Comparison of ENCODE assay signal across 20 cellular contexts in genomic region chr13:36519432-36519831, GRCh38.
"Had no signal": no experiment of that assay in that cellular context is flagged by ENCODE, and none has a peak within 500 bp of the region (broad histone marks: within the 10 kb centered on the region; RNA-seq: fewer than 3 reads in every experiment).

No MANE protein-coding gene starts in this region.

- H3K27me3 ChIP-seq: hepatocyte, pancreas had no signal

- H3K4me1 Mint-ChIP-seq: natural killer cell, neural crest cell had no signal

- H3K79me2 ChIP-seq: hepatocyte had no signal

- H3K4me1 ChIP-seq: pancreas had no signal

- H3K9me3 Mint-ChIP-seq: neural crest cell, type B pancreatic cell had no signal

- H3K4me3 ChIP-seq: coronary artery, hepatocyte, mucosa of descending colon, pancreas had no signal

- DNase-seq: effector CD8-positive, alpha-beta T cell; foreskin melanocyte; head of caudate nucleus; islet precursor cell; mammary epithelial cell; mucosa of descending colon; natural killer cell; nucleus accumbens; pancreas; right cardiac atrium; small intestine; stimulated activated CD4-positive, alpha-beta T cell treated with anti-CD3 and anti-CD28 coated beads, Interleukin-2, amount 100 ng/mL, for 48 hours; stimulated activated naive CD4-positive, alpha-beta T cell treated with Interleukin-2 at 50 U/mL for 16 hours had no signal

- H3K4me3 Mint-ChIP-seq: natural killer cell, neural crest cell, type B pancreatic cell had no signal

- H2AFZ ChIP-seq: hepatocyte had no signal

- H3K36me3 ChIP-seq: pancreas had no signal

- FAIRE-seq: pancreas, small intestine, urothelium cell line had no signal

- H3K27ac ChIP-seq: coronary artery, hepatocyte, pancreas had no signal

- H3K9me3 ChIP-seq: mucosa of descending colon, pancreas had no signal

- H3K27ac Mint-ChIP-seq: natural killer cell, progenitor cell of endocrine pancreas, type B pancreatic cell had no signal

- H3K36me3 Mint-ChIP-seq: natural killer cell, type B pancreatic cell had no signal

- H3K4me2 ChIP-seq: hepatocyte had no signal

- ATAC-seq: left lobe of liver, mucosa of descending colon, natural killer cell, pancreas, right cardiac atrium had no signal
